Comparison of ENCODE assay signal across 10 cellular contexts in genomic region chr11:128343134-128343514, GRCh38.
DNase-seq lines count a peak whose midpoint lies in the region; ATAC-seq and TF ChIP-seq lines count a peak whose summit lies in the region.
"Had no signal": no experiment of that assay in that cellular context is flagged by ENCODE, and none has a peak within 500 bp of the region (broad histone marks: within the 10 kb centered on the region; RNA-seq: fewer than 3 reads in every experiment).

No MANE protein-coding gene starts in this region.

- ATAC-seq in GM18858 (IDR thresholded peaks at IDR 0.05; ENCODE audit: unreplicated experiment): peak; percentile 18
- ATAC-seq in GM19324 (IDR thresholded peaks at IDR 0.05; ENCODE audit: low FRiP score, unreplicated experiment): no peak
- ATAC-seq in GM19351 (IDR thresholded peaks at IDR 0.05; ENCODE audit: unreplicated experiment): no peak

- no peak overlapping the region for H3K9ac ChIP-seq in neural progenitor cell

- H3K9me3 ChIP-seq in neural progenitor cell (ENCODE audit: low read depth): no peaks in the 10 kb centered on the region

- peaks cover 18% of the 10 kb centered on the region for H3K4me1 ChIP-seq in neural progenitor cell

- H3K27me3 ChIP-seq in neural progenitor cell: no peaks in the 10 kb centered on the region

- H3K4me3 ChIP-seq in neural progenitor cell: no peak overlapping the region

- POLR2A ChIA-PET in activated CD4-positive, alpha-beta memory T cell treated with anti-CD3 and anti-CD28 coated beads, Interleukin-2, amount 10 ng/mL, durations not matched to agents 7 days and 5 days (lab: Charles Lee): interaction anchor here (1.0 to 10.1 kb wide), 22 partner anchors 9 to 287 kb away, joined by 3 to 146 read pairs (median 4); no protein-coding TSS in a partner anchor

- H2AFZ ChIP-seq in neural progenitor cell (replicated peaks): no peak overlapping the region

- no peaks in the 10 kb centered on the region for H3F3A ChIP-seq in neural progenitor cell (ENCODE audit: low read depth)

- H3K79me2 ChIP-seq in neural progenitor cell (ENCODE audit: low read depth): no peaks in the 10 kb centered on the region

- no peak overlapping the region for H3K4me2 ChIP-seq in neural progenitor cell

- no peaks in the 10 kb centered on the region for H4K20me1 ChIP-seq in neural progenitor cell (ENCODE audit: low read depth)

- CTCF ChIA-PET in activated CD4-positive, alpha-beta memory T cell treated with anti-CD3 and anti-CD28 coated beads, Interleukin-2, amount 10 ng/mL, durations not matched to agents 7 days and 5 days (lab: Charles Lee): interaction anchor here (1.1 to 4.5 kb wide), 8 partner anchors 8 to 161 kb away, joined by 3 to 35 read pairs (median 6); no protein-coding TSS in a partner anchor

- no peaks in the 10 kb centered on the region for H3K36me3 ChIP-seq in neural progenitor cell
- H3K36me3 ChIP-seq: WERI-Rb-1 had no signal

- H3K4me1 Mint-ChIP-seq in HFFc6 (ENCODE audit: low read depth): peaks cover 26% of the 10 kb centered on the region
- peaks cover 81% of the 10 kb centered on the region for H3K4me1 Mint-ChIP-seq in activated CD4-positive, alpha-beta memory T cell treated with anti-CD3 and anti-CD28 coated beads, Interleukin-2, amount 10 ng/mL, durations not matched to agents 7 days and 5 days
- peaks cover 23% of the 10 kb centered on the region for H3K4me1 Mint-ChIP-seq in neural progenitor cell

- DNase-seq in HFFc6 (no peak), neural progenitor cell (ENCODE audit: low spot score) (no peak), mesenteric fat pad (ENCODE audit: low spot score) (no peak), OCI-M2 (lab: John Stamatoyannopoulos, UW; ENCODE audit: unreplicated experiment) (no peak)
- no peak for DNase-seq in activated CD4-positive, alpha-beta memory T cell treated with anti-CD3 and anti-CD28 coated beads, Interleukin-2, amount 10 ng/mL, durations not matched to agents 7 days and 5 days
- DNase-seq: kidney had no signal

- H3K27ac Mint-ChIP-seq in HFFc6 (peak overlapping the region; percentile 40; the same call in 1 of the 2 replicates), neural progenitor cell (peak overlapping the region; percentile 18)
- H3K27ac Mint-ChIP-seq in activated CD4-positive, alpha-beta memory T cell treated with anti-CD3 and anti-CD28 coated beads, Interleukin-2, amount 10 ng/mL, durations not matched to agents 7 days and 5 days: peak overlapping the region; percentile 96

- no peak overlapping the region for H3K27ac ChIP-seq in neural progenitor cell
- H3K27ac ChIP-seq: WERI-Rb-1 had no signal

- H3K9me3 Mint-ChIP-seq in HFFc6 (no peaks in the 10 kb centered on the region), neural progenitor cell (no peaks in the 10 kb centered on the region)
- peaks cover 1% of the 10 kb centered on the region for H3K9me3 Mint-ChIP-seq in activated CD4-positive, alpha-beta memory T cell treated with anti-CD3 and anti-CD28 coated beads, Interleukin-2, amount 10 ng/mL, durations not matched to agents 7 days and 5 days

- no peaks in the 10 kb centered on the region for H3K27me3 Mint-ChIP-seq in HFFc6 (ENCODE audit: insufficient read depth)
- no peaks in the 10 kb centered on the region for H3K27me3 Mint-ChIP-seq in activated CD4-positive, alpha-beta memory T cell treated with anti-CD3 and anti-CD28 coated beads, Interleukin-2, amount 10 ng/mL, durations not matched to agents 7 days and 5 days
- H3K27me3 Mint-ChIP-seq in neural progenitor cell (ENCODE audit: insufficient read depth, low read depth): peaks cover 2% of the 10 kb centered on the region

- TF ChIP-seq CTCF in HFFc6 (IDR thresholded peaks at IDR 0.05) (no peak), neural progenitor cell (IDR thresholded peaks at IDR 0.05) (no peak)

- H3K36me3 Mint-ChIP-seq in HFFc6 (ENCODE audit: low read depth): no peaks in the 10 kb centered on the region
- peaks cover 6% of the 10 kb centered on the region for H3K36me3 Mint-ChIP-seq in activated CD4-positive, alpha-beta memory T cell treated with anti-CD3 and anti-CD28 coated beads, Interleukin-2, amount 10 ng/mL, durations not matched to agents 7 days and 5 days (ENCODE audit: low read depth)
- no peaks in the 10 kb centered on the region for H3K36me3 Mint-ChIP-seq in neural progenitor cell

- H3K4me3 Mint-ChIP-seq in HFFc6: no peak overlapping the region
- peak overlapping the region; percentile 13 for H3K4me3 Mint-ChIP-seq in activated CD4-positive, alpha-beta memory T cell treated with anti-CD3 and anti-CD28 coated beads, Interleukin-2, amount 10 ng/mL, durations not matched to agents 7 days and 5 days
- H3K4me3 Mint-ChIP-seq in neural progenitor cell: no peak overlapping the region

Comparison
In these comparisons a context has a peak if more than half of its experiments do, and no peak if none do; other contexts are left out.
1. H3K27ac Mint-ChIP-seq: peak in every context shown above with its lines; median percentile 96 in activated CD4-positive, alpha-beta memory T cell treated with anti-CD3 and anti-CD28 coated beads, Interleukin-2, amount 10 ng/mL, durations not matched to agents 7 days and 5 days; 40 in HFFc6; 18 in neural progenitor cell.